In genomic region chr10:25015927-25016348, GRCh38 we compare ENCODE assay signal across 9 cellular contexts. TPM values are rescaled to one million over a fixed set of nuclear protein-coding genes. Genes with fewer than 3 reads are reported as not detected.
DNase-seq lines count a peak whose midpoint lies in the region; ATAC-seq, FAIRE-seq and TF ChIP-seq lines count a peak whose summit lies in the region.
"Had no signal": no experiment of that assay in that cellular context is flagged by ENCODE, and none has a peak within 500 bp of the region (broad histone marks: within the 10 kb centered on the region; RNA-seq: fewer than 3 reads in every experiment).

Gene ENKUR (minus strand): TSS chr10:25016158. CDS start chr10:25015936, 222 bp downstream.

- H4K8ac ChIP-seq in H1 (ENCODE audit: extremely low read depth, insufficient read depth, low read length): peak within 1 kb of the TSS; percentile 96

- no peak within 1 kb of the TSS for H4K91ac ChIP-seq in H1 (replicated peaks; ENCODE audit: insufficient read length, low read length)

- no peak within 1 kb of the TSS for H2BK20ac ChIP-seq in H1 (ENCODE audit: low read length)

- peak within 1 kb of the TSS; percentile 96 to 99 (median 98) for H3K27ac Mint-ChIP-seq in CD8-positive, alpha-beta memory T cell
- peak within 1 kb of the TSS; percentile 96 for H3K27ac Mint-ChIP-seq in memory B cell

- H3K27me3 ChIP-seq in CD8-positive, alpha-beta memory T cell (ENCODE audit: insufficient read depth, low read length, poor library complexity, severe bottlenecking): no peaks in the 10 kb centered on the region
- no peaks in the 10 kb centered on the region for H3K27me3 ChIP-seq in H1 (replicated peaks in 1 of 4; ENCODE audit: control insufficient read depth in 3 of 4, extremely low read depth in 1 of 4, insufficient read depth in 3 of 4, low read length in 3 of 4)

- no peak for TF ChIP-seq POLR2A in H1 (IDR thresholded peaks at IDR 0.05; ENCODE audit: control extremely low read depth in 1 of 2, low read depth in 2 of 2, low read length in 2 of 2)

- TF ChIP-seq CTCF in H1 (IDR thresholded peaks at IDR 0.05; ENCODE audit: control extremely low read depth in 1 of 3, insufficient read depth in 1 of 3, low read depth in 1 of 3, low read length in 3 of 3): no peak

- 1% methylated on average over 15 of the region's 15 CpGs; no CpG with 5 or more reads in 1 of the 2 experiments for WGBS in H1 (ENCODE audit: extremely low coverage in 1 of 2, insufficient coverage in 1 of 2, insufficient read length in 1 of 2, insufficient replicate concordance in 2 of 2, low coverage in 1 of 2, low lambda C conversion rate in 2 of 2, missing lambda C conversion rate in 1 of 2), 2 experiments

- peak within 1 kb of the TSS; percentile 94; the same call in 1 of the 2 replicates for H2AFZ ChIP-seq in H1 (ENCODE audit: low read length)

- POLR2A ChIA-PET in CD8-positive, alpha-beta memory T cell (lab: Charles Lee): interaction anchor here (1.0 to 1.3 kb wide), 2 partner anchors 292 to 394 kb away, joined by 3 to 4 read pairs; no protein-coding TSS in a partner anchor
- POLR2A ChIA-PET in H1 (lab: Charles Lee; ENCODE audit: partially characterized antibody): interaction anchor here (0.5 to 1.6 kb wide), 5 partner anchors 25 to 146 kb away, joined by 3 to 11 read pairs (median 4); no protein-coding TSS in a partner anchor

- peak; percentile 92 to 97 (median 95) for DNase-seq in CD8-positive, alpha-beta memory T cell
- DNase-seq in HTR-8/SVneo (ENCODE audit: insufficient read length, low spot score) (peak; percentile 78), H1 (ENCODE audit: low read depth in 1 of 2, low spot score in 2 of 2) (peak; percentile 47 to 89), memory B cell (ENCODE audit: low spot score in 2 of 2) (peak; percentile 89 to 90)
- DNase-seq in NK-92 treated with Interleukin-12 subunit alpha and Interleukin-12 subunit beta, amount 100 ng/mL, for 24 hours (lab: John Stamatoyannopoulos, UW): peak; percentile 59
- DNase-seq in activated CD8-positive, alpha-beta memory T cell treated with anti-CD3 and anti-CD28 coated beads for 48 hours (ENCODE audit: low read depth in 2 of 3, low spot score in 2 of 3): peak; percentile 73 to 90 (median 80)
- peak; percentile 79 to 94 (median 86) for DNase-seq in stimulated activated CD4-positive, alpha-beta T cell treated with anti-CD3 and anti-CD28 coated beads, TNF-alpha, amount 100 ng/mL, for 48 hours (ENCODE audit: low read depth in 3 of 3)

- peaks cover 17% of the 10 kb centered on the region for H3K4me1 ChIP-seq in CD8-positive, alpha-beta memory T cell (ENCODE audit: insufficient read depth, low read length)
- H3K4me1 ChIP-seq in H1 (replicated peaks in 1 of 4; ENCODE audit: control insufficient read depth in 3 of 4, insufficient read depth in 4 of 4, low read length in 3 of 4): peaks cover 0 to 3% (median 0%) of the 10 kb centered on the region in 4 experiments; a peak in 2 of 7 replicates

- peak within 1 kb of the TSS; percentile 17 for H3K56ac ChIP-seq in H1 (replicated peaks; ENCODE audit: insufficient read length, low read depth, low read length)

- peaks cover 18 to 27% (median 23%) of the 10 kb centered on the region in 3 donors for H3K4me1 Mint-ChIP-seq in CD8-positive, alpha-beta memory T cell
- peaks cover 9% of the 10 kb centered on the region for H3K4me1 Mint-ChIP-seq in memory B cell

- H3K36me3 Mint-ChIP-seq in CD8-positive, alpha-beta memory T cell: peaks cover 0 to 12% (median 0%) of the 10 kb centered on the region in 3 donors
- H3K36me3 Mint-ChIP-seq in memory B cell: no peaks in the 10 kb centered on the region

- no peak within 1 kb of the TSS for H3K14ac ChIP-seq in H1 (ENCODE audit: insufficient read length)

- H3K9ac ChIP-seq in H1 (replicated peaks in 1 of 4; ENCODE audit: extremely low read depth in 1 of 4, low read depth in 3 of 4, low read length in 3 of 4): peak within 1 kb of the TSS; percentile 87 to 96 (median 89)

- H2BK12ac ChIP-seq in H1 (ENCODE audit: low read depth, low read length): peak within 1 kb of the TSS; percentile 94

- no peak for TF ChIP-seq EP300 in H1 (IDR thresholded peaks at IDR 0.05; ENCODE audit: borderline replicate concordance in 1 of 2, low read depth in 2 of 2, low read length in 2 of 2)

- H3K36me3 ChIP-seq in CD8-positive, alpha-beta memory T cell (ENCODE audit: insufficient read depth, low read length): no peaks in the 10 kb centered on the region
- H3K36me3 ChIP-seq in H1 (ENCODE audit: control insufficient read depth in 2 of 4, insufficient read depth in 4 of 4, low read length in 3 of 4): no peaks in the 10 kb centered on the region

- peak within 1 kb of the TSS; percentile 80 to 98 for H3K4me2 ChIP-seq in H1 (ENCODE audit: insufficient read depth in 1 of 2, low read depth in 2 of 2, low read length in 2 of 2)

- no peaks in the 10 kb centered on the region for H3K9me3 ChIP-seq in CD8-positive, alpha-beta memory T cell (ENCODE audit: low read length)
- H3K9me3 ChIP-seq in H1 (ENCODE audit: insufficient read depth in 2 of 2, low read depth in 1 of 2, low read length in 1 of 2): no peaks in the 10 kb centered on the region

- H3K4ac ChIP-seq in H1 (replicated peaks; ENCODE audit: insufficient read length, low read depth, low read length): no peak within 1 kb of the TSS

- peak within 1 kb of the TSS; percentile 85 to 96 (median 90) for H3K4me3 Mint-ChIP-seq in CD8-positive, alpha-beta memory T cell
- peak within 1 kb of the TSS; percentile 89 for H3K4me3 Mint-ChIP-seq in memory B cell

- H3K27me3 Mint-ChIP-seq in CD8-positive, alpha-beta memory T cell: peaks cover 0 to 4% of the 10 kb centered on the region in 2 donors
- no peaks in the 10 kb centered on the region for H3K27me3 Mint-ChIP-seq in memory B cell

- no peaks in the 10 kb centered on the region for H3K9me3 Mint-ChIP-seq in CD8-positive, alpha-beta memory T cell
- H3K9me3 Mint-ChIP-seq in memory B cell: no peaks in the 10 kb centered on the region

- H2BK5ac ChIP-seq in H1 (ENCODE audit: low read depth, low read length): peak within 1 kb of the TSS; percentile 71; the same call in 1 of the 2 replicates

- H2BK120ac ChIP-seq in H1 (replicated peaks; ENCODE audit: low read depth, low read length): no peak within 1 kb of the TSS

- no peaks in the 10 kb centered on the region for H4K20me1 ChIP-seq in H1 (replicated peaks in 1 of 2; ENCODE audit: control insufficient read depth in 1 of 2, insufficient read depth in 2 of 2, low read length in 2 of 2)

- no peaks in the 10 kb centered on the region for H3K79me2 ChIP-seq in H1 (ENCODE audit: control insufficient read depth in 1 of 2, insufficient read depth in 2 of 2, low read length in 2 of 2)

- ATAC-seq in GM21390 (IDR thresholded peaks at IDR 0.05; ENCODE audit: unreplicated experiment) (peak; percentile 64), memory B cell (ENCODE audit: low read depth) (peak; percentile 65)

- TF ChIP-seq RAD21 in H1 (IDR thresholded peaks at IDR 0.05 in 1 of 2, conservative IDR thresholded peaks at IDR 0.05 in 1 of 2; ENCODE audit: low read depth in 2 of 2, low read length in 2 of 2): no peak

- H4K5ac ChIP-seq in H1 (ENCODE audit: insufficient read length, low read depth, low read length): peak within 1 kb of the TSS; percentile 38

- CTCF ChIA-PET in CD8-positive, alpha-beta memory T cell (lab: Charles Lee): interaction anchor here (0.8 to 1.3 kb wide), 3 partner anchors 120 to 292 kb away, joined by 3 read pairs; partner anchors contain the start of gene ARHGAP21
- CTCF ChIA-PET in H1 (lab: Charles Lee; ENCODE audit: partially characterized antibody): no interaction called here

- 0 out of 2 replicates have a peak within 1 kb of the TSS, but pooled peaks have one; percentile 2 for H2BK15ac ChIP-seq in H1 (ENCODE audit: low read length)

- H3K18ac ChIP-seq in H1 (ENCODE audit: extremely low read depth, low read length): peak within 1 kb of the TSS; percentile 55

- no peak within 1 kb of the TSS for H3K23ac ChIP-seq in H1 (ENCODE audit: insufficient read length)

- H3K23me2 ChIP-seq in H1 (ENCODE audit: low read depth, low read length): peaks cover 7% of the 10 kb centered on the region

- no peaks in the 10 kb centered on the region for H3K79me1 ChIP-seq in H1 (ENCODE audit: low read depth, low read length)

- FAIRE-seq in HTR-8/SVneo (lab: Jason Lieb, UNC) (no peak), H1 (lab: Jason Lieb, UNC) (no peak)
- FAIRE-seq: colon had no signal

- peak within 1 kb of the TSS; percentile 80 for H3K4me3 ChIP-seq in CD8-positive, alpha-beta memory T cell (ENCODE audit: low read length)
- peak within 1 kb of the TSS; percentile 56 to 72 (median 68) for H3K4me3 ChIP-seq in H1 (ENCODE audit: extremely low read depth in 1 of 4, insufficient read depth in 2 of 4, low read depth in 3 of 4, low read length in 4 of 4)

- H2AK5ac ChIP-seq in H1 (ENCODE audit: low read depth, low read length): no peak within 1 kb of the TSS

- H3K27ac ChIP-seq in CD8-positive, alpha-beta memory T cell (ENCODE audit: low read depth, low read length): peak within 1 kb of the TSS; percentile 93
- peak within 1 kb of the TSS; percentile 76 for H3K27ac ChIP-seq in H1 (ENCODE audit: low read depth, low read length)

TF ChIP-seq in H1, 55 proteins besides CTCF, POLR2A, EP300 and RAD21 (continues in another document):
- TF ChIP-seq FOSL1 (IDR thresholded peaks at IDR 0.05; ENCODE audit: insufficient read depth, low read depth, low read length) (no peak), SIN3A (conservative IDR thresholded peaks at IDR 0.05 in 1 of 2, IDR thresholded peaks at IDR 0.05 in 1 of 2; ENCODE audit: low read depth in 1 of 2, low read length in 2 of 2) (peak; percentile 64 to 94; a peak in 2 of 4 replicates), BACH1 (IDR thresholded peaks at IDR 0.05; ENCODE audit: low read length) (no peak), ATF3 (IDR thresholded peaks at IDR 0.05; ENCODE audit: insufficient read depth, low read depth, low read length) (no peak)

RNA-seq across cellular contexts. Expression of gene ENKUR, which starts in this region (rescaled TPM):
- not detected for total RNA-seq in CD8-positive, alpha-beta memory T cell
- polyA plus RNA-seq in CD8-positive, alpha-beta memory T cell: not detected
- total RNA-seq in H1 (2021; fragmentation: NEBNext Ultra II Directional; extraction: Animal tissue kit (Norgen Biotek cat#: 25700)): not detected in 2 replicates
- polyA plus RNA-seq in H1 (2011; rRNA removed): not detected in 2 replicates
- not detected for polyA plus RNA-seq in H1 (2011; cell fraction: cytosol; rRNA removed)
- polyA plus RNA-seq in H1 (2011; cell fraction: nucleus; rRNA removed): not detected
- polyA plus RNA-seq in H1 (2012, experiment 1 of 2): 0.07 TPM in 1 of 4 replicates, not detected in the others
- not detected for polyA plus RNA-seq in H1 (2012, experiment 2 of 2)
- polyA plus RNA-seq in H1 (2013, experiment 1 of 2): not detected
- polyA plus RNA-seq in H1 (2013, experiment 2 of 2): not detected
- 0.15 TPM in 1 of 2 replicates, not detected in the other for polyA minus RNA-seq in H1 (2011; rRNA and poly(A)+ RNA removed)
- polyA minus RNA-seq in H1 (2011; cell fraction: cytosol; rRNA and poly(A)+ RNA removed): not detected
- polyA minus RNA-seq in H1 (2011; cell fraction: nucleus; rRNA and poly(A)+ RNA removed): not detected

Comparison
In these comparisons a context has a peak if more than half of its experiments do, and no peak if none do; other contexts are left out.
1. Peak in every context shown above with its lines: DNase-seq, ATAC-seq, H3K4me3 ChIP-seq and H3K27ac ChIP-seq.
2. Peak in DNase-seq, H3K4me3 ChIP-seq and H3K27ac ChIP-seq in CD8-positive, alpha-beta memory T cell; RNA of the gene not detected or under 1 TPM.
3. Peak in DNase-seq, H3K4me3 ChIP-seq, H3K27ac ChIP-seq, H3K9ac ChIP-seq and H3K4me2 ChIP-seq in H1; RNA of the gene not detected or under 1 TPM.